In the genomic region with DNA sequence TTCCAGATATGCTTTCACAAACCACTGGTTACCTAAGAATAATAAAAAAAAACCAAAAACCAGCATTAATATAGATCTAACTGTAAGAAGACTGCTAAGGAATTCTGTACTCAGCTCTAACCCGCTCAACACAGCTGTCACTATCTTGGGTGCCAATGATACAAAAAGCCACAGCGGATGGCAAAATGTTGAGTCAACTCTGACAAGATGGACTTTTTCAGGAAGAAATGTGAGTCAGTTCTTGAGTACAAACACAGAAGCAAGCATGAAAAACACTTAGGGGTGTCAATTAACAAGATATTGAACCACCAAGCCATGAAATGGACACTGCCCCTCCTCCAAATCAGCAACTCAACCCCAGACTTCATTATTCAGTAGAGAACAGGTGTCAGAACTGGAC, we compare ENCODE assay signal across 1 cellular context.
TF ChIP-seq lines count a peak whose summit lies in the region.

No MANE protein-coding gene starts in this region.

TF ChIP-seq in GM23338, 12 proteins besides CTCF, POLR2A, EP300 and RAD21 (continued from another document):
- TF ChIP-seq, protein P1, sequence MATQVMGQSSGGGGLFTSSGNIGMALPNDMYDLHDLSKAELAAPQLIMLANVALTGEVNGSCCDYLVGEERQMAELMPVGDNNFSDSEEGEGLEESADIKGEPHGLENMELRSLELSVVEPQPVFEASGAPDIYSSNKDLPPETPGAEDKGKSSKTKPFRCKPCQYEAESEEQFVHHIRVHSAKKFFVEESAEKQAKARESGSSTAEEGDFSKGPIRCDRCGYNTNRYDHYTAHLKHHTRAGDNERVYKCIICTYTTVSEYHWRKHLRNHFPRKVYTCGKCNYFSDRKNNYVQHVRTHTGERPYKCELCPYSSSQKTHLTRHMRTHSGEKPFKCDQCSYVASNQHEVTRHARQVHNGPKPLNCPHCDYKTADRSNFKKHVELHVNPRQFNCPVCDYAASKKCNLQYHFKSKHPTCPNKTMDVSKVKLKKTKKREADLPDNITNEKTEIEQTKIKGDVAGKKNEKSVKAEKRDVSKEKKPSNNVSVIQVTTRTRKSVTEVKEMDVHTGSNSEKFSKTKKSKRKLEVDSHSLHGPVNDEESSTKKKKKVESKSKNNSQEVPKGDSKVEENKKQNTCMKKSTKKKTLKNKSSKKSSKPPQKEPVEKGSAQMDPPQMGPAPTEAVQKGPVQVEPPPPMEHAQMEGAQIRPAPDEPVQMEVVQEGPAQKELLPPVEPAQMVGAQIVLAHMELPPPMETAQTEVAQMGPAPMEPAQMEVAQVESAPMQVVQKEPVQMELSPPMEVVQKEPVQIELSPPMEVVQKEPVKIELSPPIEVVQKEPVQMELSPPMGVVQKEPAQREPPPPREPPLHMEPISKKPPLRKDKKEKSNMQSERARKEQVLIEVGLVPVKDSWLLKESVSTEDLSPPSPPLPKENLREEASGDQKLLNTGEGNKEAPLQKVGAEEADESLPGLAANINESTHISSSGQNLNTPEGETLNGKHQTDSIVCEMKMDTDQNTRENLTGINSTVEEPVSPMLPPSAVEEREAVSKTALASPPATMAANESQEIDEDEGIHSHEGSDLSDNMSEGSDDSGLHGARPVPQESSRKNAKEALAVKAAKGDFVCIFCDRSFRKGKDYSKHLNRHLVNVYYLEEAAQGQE (IDR thresholded peaks at IDR 0.05; ENCODE audit: unreplicated experiment), result no peak
- TF ChIP-seq CREB1 (CRISPR knock-in tag; IDR thresholded peaks at IDR 0.05; ENCODE audit: low read depth) (no peak), NANOG (IDR thresholded peaks at IDR 0.05; ENCODE audit: borderline replicate concordance) (no peak)
- TF ChIP-seq, protein P2, sequence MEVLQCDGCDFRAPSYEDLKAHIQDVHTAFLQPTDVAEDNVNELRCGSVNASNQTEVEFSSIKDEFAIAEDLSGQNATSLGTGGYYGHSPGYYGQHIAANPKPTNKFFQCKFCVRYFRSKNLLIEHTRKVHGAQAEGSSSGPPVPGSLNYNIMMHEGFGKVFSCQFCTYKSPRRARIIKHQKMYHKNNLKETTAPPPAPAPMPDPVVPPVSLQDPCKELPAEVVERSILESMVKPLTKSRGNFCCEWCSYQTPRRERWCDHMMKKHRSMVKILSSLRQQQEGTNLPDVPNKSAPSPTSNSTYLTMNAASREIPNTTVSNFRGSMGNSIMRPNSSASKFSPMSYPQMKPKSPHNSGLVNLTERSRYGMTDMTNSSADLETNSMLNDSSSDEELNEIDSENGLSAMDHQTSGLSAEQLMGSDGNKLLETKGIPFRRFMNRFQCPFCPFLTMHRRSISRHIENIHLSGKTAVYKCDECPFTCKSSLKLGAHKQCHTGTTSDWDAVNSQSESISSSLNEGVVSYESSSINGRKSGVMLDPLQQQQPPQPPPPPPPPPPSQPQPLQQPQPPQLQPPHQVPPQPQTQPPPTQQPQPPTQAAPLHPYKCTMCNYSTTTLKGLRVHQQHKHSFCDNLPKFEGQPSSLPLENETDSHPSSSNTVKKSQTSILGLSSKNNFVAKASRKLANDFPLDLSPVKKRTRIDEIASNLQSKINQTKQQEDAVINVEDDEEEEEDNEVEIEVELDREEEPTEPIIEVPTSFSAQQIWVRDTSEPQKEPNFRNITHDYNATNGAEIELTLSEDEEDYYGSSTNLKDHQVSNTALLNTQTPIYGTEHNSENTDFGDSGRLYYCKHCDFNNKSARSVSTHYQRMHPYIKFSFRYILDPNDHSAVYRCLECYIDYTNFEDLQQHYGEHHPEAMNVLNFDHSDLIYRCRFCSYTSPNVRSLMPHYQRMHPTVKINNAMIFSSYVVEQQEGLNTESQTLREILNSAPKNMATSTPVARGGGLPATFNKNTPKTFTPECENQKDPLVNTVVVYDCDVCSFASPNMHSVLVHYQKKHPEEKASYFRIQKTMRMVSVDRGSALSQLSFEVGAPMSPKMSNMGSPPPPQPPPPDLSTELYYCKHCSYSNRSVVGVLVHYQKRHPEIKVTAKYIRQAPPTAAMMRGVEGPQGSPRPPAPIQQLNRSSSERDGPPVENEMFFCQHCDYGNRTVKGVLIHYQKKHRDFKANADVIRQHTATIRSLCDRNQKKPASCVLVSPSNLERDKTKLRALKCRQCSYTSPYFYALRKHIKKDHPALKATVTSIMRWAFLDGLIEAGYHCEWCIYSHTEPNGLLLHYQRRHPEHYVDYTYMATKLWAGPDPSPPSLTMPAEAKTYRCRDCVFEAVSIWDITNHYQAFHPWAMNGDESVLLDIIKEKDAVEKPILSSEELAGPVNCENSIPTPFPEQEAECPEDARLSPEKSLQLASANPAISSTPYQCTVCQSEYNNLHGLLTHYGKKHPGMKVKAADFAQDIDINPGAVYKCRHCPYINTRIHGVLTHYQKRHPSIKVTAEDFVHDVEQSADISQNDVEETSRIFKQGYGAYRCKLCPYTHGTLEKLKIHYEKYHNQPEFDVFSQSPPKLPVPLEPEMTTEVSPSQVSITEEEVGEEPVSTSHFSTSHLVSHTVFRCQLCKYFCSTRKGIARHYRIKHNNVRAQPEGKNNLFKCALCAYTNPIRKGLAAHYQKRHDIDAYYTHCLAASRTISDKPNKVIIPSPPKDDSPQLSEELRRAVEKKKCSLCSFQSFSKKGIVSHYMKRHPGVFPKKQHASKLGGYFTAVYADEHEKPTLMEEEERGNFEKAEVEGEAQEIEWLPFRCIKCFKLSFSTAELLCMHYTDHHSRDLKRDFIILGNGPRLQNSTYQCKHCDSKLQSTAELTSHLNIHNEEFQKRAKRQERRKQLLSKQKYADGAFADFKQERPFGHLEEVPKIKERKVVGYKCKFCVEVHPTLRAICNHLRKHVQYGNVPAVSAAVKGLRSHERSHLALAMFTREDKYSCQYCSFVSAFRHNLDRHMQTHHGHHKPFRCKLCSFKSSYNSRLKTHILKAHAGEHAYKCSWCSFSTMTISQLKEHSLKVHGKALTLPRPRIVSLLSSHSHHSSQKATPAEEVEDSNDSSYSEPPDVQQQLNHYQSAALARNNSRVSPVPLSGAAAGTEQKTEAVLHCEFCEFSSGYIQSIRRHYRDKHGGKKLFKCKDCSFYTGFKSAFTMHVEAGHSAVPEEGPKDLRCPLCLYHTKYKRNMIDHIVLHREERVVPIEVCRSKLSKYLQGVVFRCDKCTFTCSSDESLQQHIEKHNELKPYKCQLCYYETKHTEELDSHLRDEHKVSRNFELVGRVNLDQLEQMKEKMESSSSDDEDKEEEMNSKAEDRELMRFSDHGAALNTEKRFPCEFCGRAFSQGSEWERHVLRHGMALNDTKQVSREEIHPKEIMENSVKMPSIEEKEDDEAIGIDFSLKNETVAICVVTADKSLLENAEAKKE (CRISPR knock-in tag; IDR thresholded peaks at IDR 0.05), result no peak
